In the genomic region with DNA sequence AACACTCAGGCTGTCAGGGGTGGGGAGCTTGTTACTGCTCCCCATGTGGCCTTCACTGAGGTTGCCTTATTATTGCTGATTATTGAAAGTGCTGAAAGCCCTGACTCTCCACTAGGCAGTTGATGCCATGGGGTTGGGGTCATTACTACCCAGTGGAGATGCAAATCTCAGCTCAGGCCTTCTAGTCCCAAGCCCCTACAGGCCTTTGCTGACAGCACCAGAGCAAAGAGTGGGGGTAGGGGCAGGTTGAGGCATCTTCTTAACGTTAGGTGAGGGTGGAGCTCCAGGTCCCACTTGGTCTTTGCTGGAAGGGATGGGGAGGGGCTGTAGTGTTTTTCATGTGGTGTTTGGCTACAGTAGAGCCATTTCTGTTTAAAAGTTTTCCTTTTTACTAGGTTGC, we compare ENCODE assay signal across 19 cellular contexts.
"Had no signal": no experiment of that assay in that cellular context is flagged by ENCODE, and none has a peak within 500 bp of the region (broad histone marks: within the 10 kb centered on the region; RNA-seq: fewer than 3 reads in every experiment).

No MANE protein-coding gene starts in this region.

- H3K4me3 Mint-ChIP-seq: activated CD8-positive, alpha-beta memory T cell treated with anti-CD3 and anti-CD28 coated beads, Interleukin-2, amount 10 ng/mL, durations not matched to agents 7 days and 5 days; activated T-cell treated with anti-CD3 and anti-CD28 coated beads, Interleukin-2, amount 50 U/mL, for 4 hours; memory B cell; natural killer cell; T-helper 1 cell treated with Interleukin-12 subunit alpha and Interleukin-12 subunit beta and Interleukin-4 antibody, amounts not matched to agents 30 μg/mL and 1 μg/mL, for 36 hours had no signal

- H3K36me3 Mint-ChIP-seq: natural killer cell had no signal

- H3K27me3 Mint-ChIP-seq: activated CD8-positive, alpha-beta memory T cell treated with anti-CD3 and anti-CD28 coated beads, Interleukin-2, amount 10 ng/mL, durations not matched to agents 7 days and 5 days; memory B cell had no signal

- H3K79me2 ChIP-seq: hepatocyte had no signal

- H3K27ac ChIP-seq: hepatocyte, left lung, neutrophil had no signal

- DNase-seq: activated CD4-positive, alpha-beta T cell treated with anti-CD3 and anti-CD28 coated beads, Interleukin-2, amount 50 U/mL, for 1 hour; activated CD8-positive, alpha-beta memory T cell treated with anti-CD3 and anti-CD28 coated beads, Interleukin-2, amount 10 ng/mL, durations not matched to agents 7 days and 5 days; activated gamma-delta T cell treated with Interleukin-2 at 50 U/mL for 16 hours; activated T-cell treated with anti-CD3 and anti-CD28 coated beads, Interleukin-2, amount 50 U/mL, for 4 hours; amniotic stem cell; kidney; left lung; mucosa of descending colon; natural killer cell; posterior cingulate gyrus; retina; stimulated activated CD4-positive, alpha-beta T cell treated with anti-CD3 and anti-CD28 coated beads, Interleukin-4, amount 100 ng/mL, for 1 hour; stimulated activated naive CD8-positive, alpha-beta T cell treated with anti-CD3 and anti-CD28 coated beads, Interleukin-15, Interleukin-2, amounts not matched to agents 100 U/mL and 50 U/mL, for 24 hours; trophoblast cell had no signal

- H3K4me1 ChIP-seq: left lung had no signal

- H3K27ac Mint-ChIP-seq: activated CD8-positive, alpha-beta memory T cell treated with anti-CD3 and anti-CD28 coated beads, Interleukin-2, amount 10 ng/mL, durations not matched to agents 7 days and 5 days; natural killer cell; T-helper 1 cell treated with Interleukin-12 subunit alpha and Interleukin-12 subunit beta and Interleukin-4 antibody, amounts not matched to agents 30 μg/mL and 1 μg/mL, for 36 hours had no signal

- H3K27me3 ChIP-seq: hepatocyte, left lung, neutrophil had no signal

- H3K4me3 ChIP-seq: hepatocyte, left lung, mucosa of descending colon had no signal

- H2AFZ ChIP-seq: hepatocyte had no signal

- H3K9me3 Mint-ChIP-seq: natural killer cell; T-helper 1 cell treated with Interleukin-12 subunit alpha and Interleukin-12 subunit beta and Interleukin-4 antibody, amounts not matched to agents 30 μg/mL and 1 μg/mL, for 36 hours had no signal

- H3K4me2 ChIP-seq: hepatocyte had no signal

- ATAC-seq: activated CD8-positive, alpha-beta memory T cell treated with anti-CD3 and anti-CD28 coated beads, Interleukin-2, amount 10 ng/mL, durations not matched to agents 7 days and 5 days; activated T-cell treated with anti-CD3 and anti-CD28 coated beads, Interleukin-2, amount 50 U/mL, for 4 hours; esophagus mucosa; left lung; mucosa of descending colon; natural killer cell; stimulated activated naive CD8-positive, alpha-beta T cell treated with anti-CD3 and anti-CD28 coated beads, Interleukin-15, Interleukin-2, amounts not matched to agents 100 U/mL and 50 U/mL, for 24 hours had no signal
